In genomic region chr11:10758959-10759358, GRCh38 we compare ENCODE assay signal across 13 cellular contexts. TPM values are rescaled to one million over a fixed set of nuclear protein-coding genes. Genes with fewer than 3 reads are reported as not detected.
DNase-seq lines count a peak whose midpoint lies in the region; ATAC-seq, FAIRE-seq and TF ChIP-seq lines count a peak whose summit lies in the region.
"Had no signal": no experiment of that assay in that cellular context is flagged by ENCODE, and none has a peak within 500 bp of the region (broad histone marks: within the 10 kb centered on the region; RNA-seq: fewer than 3 reads in every experiment).

No MANE protein-coding gene starts in this region.

- no peak overlapping the region for H3K9ac ChIP-seq in OCI-LY1 (ENCODE audit: low read length)
- H3K9ac ChIP-seq: parathyroid adenoma had no signal

- no peak overlapping the region for H3K4me3 ChIP-seq in OCI-LY1 (ENCODE audit: low read depth, low read length, poor library complexity, severe bottlenecking)
- H3K4me3 ChIP-seq: BLaER1 treated with 17β-estradiol and CSF1 and Interleukin-3, amounts not matched to agents 10 nM and 100 nM had no signal

- no peak overlapping the region for H3K4me2 ChIP-seq in OCI-LY1 (ENCODE audit: low read length)
- H3K4me2 ChIP-seq: BLaER1 treated with 17β-estradiol and CSF1 and Interleukin-3, amounts not matched to agents 10 nM and 100 nM had no signal

- no peak overlapping the region for H3K27ac Mint-ChIP-seq in chondrocyte (ENCODE audit: unreplicated experiment)
- no peak overlapping the region for H3K27ac Mint-ChIP-seq in CD4-positive, alpha-beta T cell
- H3K27ac Mint-ChIP-seq in activated T-cell treated with anti-CD3 and anti-CD28 coated beads, Interleukin-2, amount 50 U/mL, for 72 hours: no peak overlapping the region

- TF ChIP-seq CTCF in 22Rv1 (IDR thresholded peaks at IDR 0.05) (peak; percentile 58), OCI-LY1 (IDR thresholded peaks at IDR 0.05; ENCODE audit: low read length) (peak; percentile 50), chondrocyte (IDR thresholded peaks at IDR 0.05) (peak; percentile 52)
- TF ChIP-seq CTCF in CD4-positive, alpha-beta T cell (IDR thresholded peaks at IDR 0.05): no peak

- H3K9me3 Mint-ChIP-seq in chondrocyte (ENCODE audit: low read depth): no peaks in the 10 kb centered on the region
- no peaks in the 10 kb centered on the region for H3K9me3 Mint-ChIP-seq in CD4-positive, alpha-beta T cell
- H3K9me3 Mint-ChIP-seq in activated T-cell treated with anti-CD3 and anti-CD28 coated beads, Interleukin-2, amount 50 U/mL, for 72 hours: no peaks in the 10 kb centered on the region

- H3K27ac ChIP-seq in 22Rv1 (no peak overlapping the region), OCI-LY1 (ENCODE audit: low read depth, low read length, poor library complexity, severe bottlenecking) (no peak overlapping the region)
- H3K27ac ChIP-seq in CD4-positive, alpha-beta T cell (ENCODE audit: low read depth, low read length): no peak overlapping the region
- H3K27ac ChIP-seq: BLaER1 treated with 17β-estradiol and CSF1 and Interleukin-3, amounts not matched to agents 10 nM and 100 nM; parathyroid adenoma had no signal

- H3K36me3 ChIP-seq in OCI-LY1 (ENCODE audit: insufficient read depth, low read length): peaks cover 82% of the 10 kb centered on the region

- CTCF ChIA-PET in CD4-positive, alpha-beta T cell (lab: Charles Lee): interaction anchor here (1.0 kb wide), 1 partner anchor 8 kb away, joined by 4 read pairs; the partner anchor contains the start of gene CTR9

- no peak overlapping the region for H3K4me3 Mint-ChIP-seq in chondrocyte (ENCODE audit: unreplicated experiment)
- H3K4me3 Mint-ChIP-seq in CD4-positive, alpha-beta T cell: no peak overlapping the region
- no peak overlapping the region for H3K4me3 Mint-ChIP-seq in activated T-cell treated with anti-CD3 and anti-CD28 coated beads, Interleukin-2, amount 50 U/mL, for 72 hours

- H3K4me1 Mint-ChIP-seq in chondrocyte (ENCODE audit: low read depth): no peaks in the 10 kb centered on the region
- H3K4me1 Mint-ChIP-seq in CD4-positive, alpha-beta T cell (ENCODE audit: low read depth): peaks cover 15% of the 10 kb centered on the region
- peaks cover 2% of the 10 kb centered on the region for H3K4me1 Mint-ChIP-seq in activated T-cell treated with anti-CD3 and anti-CD28 coated beads, Interleukin-2, amount 50 U/mL, for 72 hours (ENCODE audit: low read depth)

- no peaks in the 10 kb centered on the region for H4K20me1 ChIP-seq in OCI-LY1 (ENCODE audit: insufficient read depth, low read length)

- DNase-seq in GM12892 (ENCODE audit: insufficient read length) (no peak), chondrocyte (ENCODE audit: low spot score) (no peak), foreskin melanocyte (no peak), mesenteric fat pad (ENCODE audit: low spot score) (no peak)
- no peak for DNase-seq in CD4-positive, alpha-beta T cell
- no peak for DNase-seq in activated T-cell treated with anti-CD3 and anti-CD28 coated beads, Interleukin-2, amount 50 U/mL, for 72 hours
- DNase-seq: activated CD4-positive, alpha-beta T cell treated with anti-CD3 and anti-CD28 coated beads for 1 hour; NCI-H1436 treated with DMSO at 0.1 percent for 48 hours had no signal

- H3K9me2 ChIP-seq in OCI-LY1 (ENCODE audit: low read depth, low read length): no peaks in the 10 kb centered on the region

- no peaks in the 10 kb centered on the region for H3K79me2 ChIP-seq in OCI-LY1 (ENCODE audit: insufficient read depth, low read length)
- H3K79me2 ChIP-seq: parathyroid adenoma had no signal

- no peak for TF ChIP-seq POLR2A in GM12892 (IDR thresholded peaks at IDR 0.05; ENCODE audit: low read depth, low read length)

- intact Hi-C loops in CD4-positive, alpha-beta T cell (cut with DNase I, micrococcal nuclease): no loop called here

- H3K9me3 ChIP-seq in OCI-LY1 (ENCODE audit: low read length): no peaks in the 10 kb centered on the region
- H3K9me3 ChIP-seq in CD4-positive, alpha-beta T cell (ENCODE audit: control insufficient read depth, low read length): no peaks in the 10 kb centered on the region
- H3K9me3 ChIP-seq: BLaER1 treated with 17β-estradiol and CSF1 and Interleukin-3, amounts not matched to agents 10 nM and 100 nM had no signal

- no peak for ATAC-seq in CD4-positive, alpha-beta T cell (ENCODE audit: poor library complexity)
- no peak for ATAC-seq in activated T-cell treated with anti-CD3 and anti-CD28 coated beads, Interleukin-2, amount 50 U/mL, for 72 hours (replicated peaks in 1 of 2)

- H3K27me3 ChIP-seq in OCI-LY1 (ENCODE audit: insufficient read depth, low read length): no peaks in the 10 kb centered on the region
- H3K27me3 ChIP-seq in CD4-positive, alpha-beta T cell (ENCODE audit: control insufficient read depth, insufficient read depth, low read length): no peaks in the 10 kb centered on the region
- H3K27me3 ChIP-seq: BLaER1 treated with 17β-estradiol and CSF1 and Interleukin-3, amounts not matched to agents 10 nM and 100 nM had no signal

- H2AFZ ChIP-seq in OCI-LY1 (ENCODE audit: low read length): no peak overlapping the region
- H2AFZ ChIP-seq: parathyroid adenoma had no signal

- POLR2A ChIA-PET in CD4-positive, alpha-beta T cell (lab: Charles Lee): interaction anchor here (1.4 kb wide), 1 partner anchor 8 kb away, joined by 3 read pairs; the partner anchor contains the start of gene CTR9

- no peaks in the 10 kb centered on the region for H3K27me3 Mint-ChIP-seq in chondrocyte (ENCODE audit: low read depth)
- H3K27me3 Mint-ChIP-seq in CD4-positive, alpha-beta T cell: no peaks in the 10 kb centered on the region
- H3K27me3 Mint-ChIP-seq in activated T-cell treated with anti-CD3 and anti-CD28 coated beads, Interleukin-2, amount 50 U/mL, for 72 hours (ENCODE audit: low read depth): no peaks in the 10 kb centered on the region

- no peaks in the 10 kb centered on the region for H3F3A ChIP-seq in OCI-LY1 (ENCODE audit: insufficient read depth, low read length)

- FAIRE-seq in GM12892 (lab: Jason Lieb, UNC): peak; percentile 63
- FAIRE-seq: colon had no signal

- no peaks in the 10 kb centered on the region for H3K4me1 ChIP-seq in OCI-LY1 (ENCODE audit: insufficient read depth, low read length, severe bottlenecking)
- H3K4me1 ChIP-seq: parathyroid adenoma had no signal

- peaks cover 22% of the 10 kb centered on the region for H3K36me3 Mint-ChIP-seq in chondrocyte (ENCODE audit: low read depth)
- peaks cover 18% of the 10 kb centered on the region for H3K36me3 Mint-ChIP-seq in CD4-positive, alpha-beta T cell (ENCODE audit: low read depth)
- peaks cover 1 to 21% of the 10 kb centered on the region in 2 donors for H3K36me3 Mint-ChIP-seq in activated T-cell treated with anti-CD3 and anti-CD28 coated beads, Interleukin-2, amount 50 U/mL, for 72 hours (ENCODE audit: insufficient read depth in 2 of 2)

RNA-seq across cellular contexts. Expression of gene CTR9, which starts 7.9 kb away (rescaled TPM):
- polyA plus RNA-seq in GM12892 (2012; ENCODE audit: missing spikeins): 31.0 TPM
- total RNA-seq in chondrocyte (24.7 to 29.9 TPM (median 26.6 TPM) in 3 replicates), mesenteric fat pad (32.5 TPM)
- 10 to 100 TPM; 34.0 to 34.7 TPM for total RNA-seq in CD4-positive, alpha-beta T cell
- total RNA-seq in activated T-cell treated with anti-CD3 and anti-CD28 coated beads, Interleukin-2, amount 50 U/mL, for 72 hours: 10 to 100 TPM; 33.1 to 41.0 TPM

RNA-seq across cellular contexts. Expression of gene EIF4G2, which starts 49.8 kb away (rescaled TPM):
- polyA plus RNA-seq in GM12892 (2012; ENCODE audit: missing spikeins): 330 TPM
- 1,031 to 1,062 TPM (median 1,058 TPM) in 3 replicates for total RNA-seq in chondrocyte
- total RNA-seq in CD4-positive, alpha-beta T cell: 1,000 to 10,000 TPM; 1,001 to 1,008 TPM
- 854 TPM for total RNA-seq in mesenteric fat pad
- 100 to 1,000 TPM; 807 to 864 TPM for total RNA-seq in activated T-cell treated with anti-CD3 and anti-CD28 coated beads, Interleukin-2, amount 50 U/mL, for 72 hours
